8 cellular contexts compared by ENCODE assay signal in the genomic region with DNA sequence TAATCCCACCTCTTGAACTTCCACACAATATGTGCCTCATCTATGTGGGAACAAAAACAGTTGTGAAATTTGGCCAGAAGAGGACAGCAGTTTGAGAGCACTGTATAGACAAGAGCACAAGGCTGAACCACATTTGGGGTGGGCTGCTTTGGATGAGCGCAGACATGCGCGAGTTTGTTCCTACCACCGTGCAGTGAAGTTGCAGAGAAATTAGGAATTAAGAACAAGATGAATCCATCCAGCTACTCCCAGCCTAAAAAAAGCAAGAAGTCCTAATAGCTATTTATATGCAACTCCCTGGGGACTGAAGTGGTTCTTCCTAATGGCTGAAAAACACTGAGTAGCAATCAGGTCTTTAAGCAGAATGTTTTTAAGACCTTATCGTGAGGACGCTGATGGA. TPM values are rescaled to one million over a fixed set of nuclear protein-coding genes. Genes with fewer than 3 reads are reported as not detected.
DNase-seq lines count a peak whose midpoint lies in the region; ATAC-seq and TF ChIP-seq lines count a peak whose summit lies in the region.

No MANE protein-coding gene starts in this region.

- no peak overlapping the region for H2AK5ac ChIP-seq in trophoblast cell (ENCODE audit: low read length)

- no peak overlapping the region for H3K4me2 ChIP-seq in trophoblast cell (ENCODE audit: low read length)

- H2BK5ac ChIP-seq in trophoblast cell (ENCODE audit: low read depth, low read length, poor library complexity), result no peak overlapping the region

- intact Hi-C loops in Right ventricle myocardium superior (cut with DNase I), result no loop called here

- peak overlapping the region; percentile 83 for H3K4me3 Mint-ChIP-seq in T-helper 1 cell treated with Interleukin-12 subunit alpha and Interleukin-12 subunit beta and Interleukin-4 antibody, amounts not matched to agents 30 μg/mL and 1 μg/mL, for 36 hours
- H3K4me3 Mint-ChIP-seq in T-cell, result peak overlapping the region; percentile 65 to 82 (median 70)

- peak overlapping the region; percentile 81 for H3K4me3 ChIP-seq in thoracic aorta
- H3K4me3 ChIP-seq in trophoblast cell (ENCODE audit: low read depth, low read length), result no peak overlapping the region

- peaks cover 17% of the 10 kb centered on the region for H3K4me1 Mint-ChIP-seq in T-helper 1 cell treated with Interleukin-12 subunit alpha and Interleukin-12 subunit beta and Interleukin-4 antibody, amounts not matched to agents 30 μg/mL and 1 μg/mL, for 36 hours (ENCODE audit: low read depth)
- H3K4me1 Mint-ChIP-seq in T-cell, result peaks cover 15 to 37% (median 31%) of the 10 kb centered on the region in 3 donors

- POLR2A ChIA-PET in T-cell (lab: Charles Lee), result no interaction called here

- H3K36me3 Mint-ChIP-seq in T-helper 1 cell treated with Interleukin-12 subunit alpha and Interleukin-12 subunit beta and Interleukin-4 antibody, amounts not matched to agents 30 μg/mL and 1 μg/mL, for 36 hours (ENCODE audit: low read depth), result peaks cover 10% of the 10 kb centered on the region
- H3K36me3 Mint-ChIP-seq in T-cell, result no peaks in the 10 kb centered on the region

- H3K36me3 ChIP-seq in thoracic aorta (no peaks in the 10 kb centered on the region), trophoblast cell (ENCODE audit: control insufficient read depth in 1 of 2, insufficient read depth in 2 of 2, low read length in 2 of 2) (no peaks in the 10 kb centered on the region)

- no peak overlapping the region for H3K4ac ChIP-seq in trophoblast cell (ENCODE audit: low read depth, low read length)

- DNase-seq in T-helper 1 cell (no peak), T-cell (no peak), Right ventricle myocardium superior (no peak), thoracic aorta (ENCODE audit: low spot score) (no peak), COLO829 (ENCODE audit: low spot score) (no peak), NCI-H446 (lab: John Stamatoyannopoulos, UW) (no peak), trophoblast cell (no peak)

- H3K4me1 ChIP-seq in thoracic aorta (ENCODE audit: control insufficient read depth in 1 of 2, low read depth in 2 of 2) (peaks cover 9 to 13% of the 10 kb centered on the region in 2 donors), trophoblast cell (ENCODE audit: control insufficient read depth in 1 of 2, insufficient read depth in 2 of 2, low read length in 2 of 2) (peaks cover 0 to 2% of the 10 kb centered on the region in 2 experiments)

- H2BK120ac ChIP-seq in trophoblast cell (ENCODE audit: insufficient read depth, low read length, poor library complexity), result no peak overlapping the region

- H4K12ac ChIP-seq in trophoblast cell (ENCODE audit: low read depth, low read length), result no peak overlapping the region

- H3K27ac Mint-ChIP-seq in T-helper 1 cell treated with Interleukin-12 subunit alpha and Interleukin-12 subunit beta and Interleukin-4 antibody, amounts not matched to agents 30 μg/mL and 1 μg/mL, for 36 hours, result peak overlapping the region; percentile 65
- peak overlapping the region; percentile 64 to 81 for H3K27ac Mint-ChIP-seq in T-cell

- WGBS in trophoblast cell (ENCODE audit: extremely low coverage, insufficient coverage, insufficient read length), result no CpG with 5 or more reads among the region's 6 CpGs

- H3K27me3 ChIP-seq in thoracic aorta (replicated peaks; ENCODE audit: insufficient read depth) (no peaks in the 10 kb centered on the region), trophoblast cell (ENCODE audit: insufficient read depth, low read length) (peaks cover 5% of the 10 kb centered on the region)

- H3K14ac ChIP-seq in trophoblast cell (ENCODE audit: low read length), result no peak overlapping the region

- CTCF ChIA-PET in T-cell (lab: Charles Lee), result interaction anchor here in 1 of 2 donors (1.0 to 4.5 kb wide), 6 partner anchors 12 to 53 kb away, joined by 3 to 29 read pairs (median 4); a partner anchor contains a TSS

- H3K79me1 ChIP-seq in trophoblast cell (ENCODE audit: low read length), result peaks cover 2% of the 10 kb centered on the region

- peaks cover 4% of the 10 kb centered on the region for H3K9me3 Mint-ChIP-seq in T-helper 1 cell treated with Interleukin-12 subunit alpha and Interleukin-12 subunit beta and Interleukin-4 antibody, amounts not matched to agents 30 μg/mL and 1 μg/mL, for 36 hours
- no peaks in the 10 kb centered on the region for H3K9me3 Mint-ChIP-seq in T-cell

- no peak overlapping the region for H3K23ac ChIP-seq in trophoblast cell (ENCODE audit: low read length)

- H3K18ac ChIP-seq in trophoblast cell (ENCODE audit: low read length), result no peak overlapping the region

- no peak overlapping the region for H2AFZ ChIP-seq in trophoblast cell (ENCODE audit: insufficient read depth, low read length, poor library complexity)

- H3K9me3 ChIP-seq in thoracic aorta, result no peaks in the 10 kb centered on the region
- H3K9me3 ChIP-seq in trophoblast cell (ENCODE audit: insufficient read depth, low read depth, low read length), result no peaks in the 10 kb centered on the region

- no peak overlapping the region for H4K91ac ChIP-seq in trophoblast cell (ENCODE audit: low read depth, low read length)

- ATAC-seq in T-cell (replicated peaks in 1 of 4), result no peak
- peak; percentile 23 for ATAC-seq in Right ventricle myocardium superior (ENCODE audit: poor library complexity)
- no peak for ATAC-seq in thoracic aorta (ENCODE audit: insufficient number of reproducible peaks, low FRiP score, low read depth)

- H3K27ac ChIP-seq in thoracic aorta (peak overlapping the region; percentile 67 to 81), trophoblast cell (ENCODE audit: low read depth, low read length) (no peak overlapping the region)

- no peak for TF ChIP-seq CTCF in thoracic aorta (IDR thresholded peaks at IDR 0.05)

- no peak overlapping the region for H3K9ac ChIP-seq in trophoblast cell (ENCODE audit: low read length)

- H2BK12ac ChIP-seq in trophoblast cell (ENCODE audit: low read length), result no peak overlapping the region

- H3K27me3 Mint-ChIP-seq in T-helper 1 cell treated with Interleukin-12 subunit alpha and Interleukin-12 subunit beta and Interleukin-4 antibody, amounts not matched to agents 30 μg/mL and 1 μg/mL, for 36 hours (ENCODE audit: low read depth), result peaks cover 13% of the 10 kb centered on the region
- H3K27me3 Mint-ChIP-seq in T-cell, result peaks cover 0 to 19% of the 10 kb centered on the region in 2 donors

- H4K8ac ChIP-seq in trophoblast cell (ENCODE audit: low read depth, low read length), result no peak overlapping the region

- H3K79me2 ChIP-seq in trophoblast cell (ENCODE audit: control insufficient read depth, insufficient read depth, low read length, poor library complexity), result no peaks in the 10 kb centered on the region

RNA-seq across cellular contexts. Expression of a gene that starts 1.0 kb away (rescaled TPM):
- total RNA-seq in T-cell (10 to 100 TPM in 4 of 5 donors, 1 to 10 TPM in 1; 9.1 to 26.2 (median 18.4) TPM), Right ventricle myocardium superior (11.9 TPM), thoracic aorta (10 to 100 TPM in 1 of 2 donors, 1 to 10 TPM in 1; 9.2 to 10.9 TPM)
- 0.29 and 0.31 TPM in 2 replicates for polyA plus RNA-seq in trophoblast cell (2013)

RNA-seq across cellular contexts. Expression of a gene that starts 12.8 kb away (rescaled TPM):
- total RNA-seq in T-cell (10 to 100 TPM; 56.5 to 63.2 (median 58.5) TPM), Right ventricle myocardium superior (21.2 TPM), thoracic aorta (10 to 100 TPM; 14.9 to 67.2 TPM)
- polyA plus RNA-seq in trophoblast cell (2013), result 42.6 and 47.6 TPM in 2 replicates

RNA-seq across cellular contexts. Expression of a gene that starts 55.4 kb away (rescaled TPM):
- total RNA-seq in T-cell (10 to 100 TPM; 13.6 to 24.1 (median 15.1) TPM), Right ventricle myocardium superior (37.7 TPM), thoracic aorta (10 to 100 TPM; 42.5 to 49.5 TPM)
- polyA plus RNA-seq in trophoblast cell (2013), result 125 and 134 TPM in 2 replicates
